In the genomic region with DNA sequence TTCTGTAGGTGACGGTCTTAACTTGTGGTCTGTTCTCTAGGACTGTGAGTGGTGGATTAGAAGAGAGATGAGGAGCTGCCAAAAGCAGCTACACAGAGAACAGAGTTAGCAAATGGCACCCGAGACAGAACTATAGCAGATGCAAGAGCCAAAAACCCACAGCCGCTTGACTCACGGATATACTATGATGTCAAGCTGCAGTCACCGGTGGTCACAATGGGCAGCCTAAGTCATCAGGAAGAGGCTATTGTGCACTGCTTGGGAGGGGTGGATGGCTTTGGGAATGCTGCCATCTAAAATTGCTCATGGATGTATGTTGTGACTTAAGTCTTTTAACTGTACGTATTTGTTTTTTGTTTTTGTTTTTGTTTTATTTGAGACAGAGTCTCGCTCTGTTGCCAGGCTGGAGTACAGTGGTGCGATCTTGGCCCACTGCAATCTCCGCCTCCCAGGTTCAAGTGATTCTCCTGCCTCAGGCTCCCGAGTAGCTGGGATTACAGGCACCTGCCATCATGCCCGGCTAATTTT, we compare ENCODE assay signal across 1 cellular context.
TF ChIP-seq lines count a peak whose summit lies in the region.

A gene (minus strand): TSS at position 192 of the 528 bp plus-strand sequence. CDS start 308 bp downstream, outside the sequence.

TF ChIP-seq in HEK293, 187 proteins besides CTCF, POLR2A, EP300 and RAD21 (continued from another document):
- TF ChIP-seq, protein P1, sequence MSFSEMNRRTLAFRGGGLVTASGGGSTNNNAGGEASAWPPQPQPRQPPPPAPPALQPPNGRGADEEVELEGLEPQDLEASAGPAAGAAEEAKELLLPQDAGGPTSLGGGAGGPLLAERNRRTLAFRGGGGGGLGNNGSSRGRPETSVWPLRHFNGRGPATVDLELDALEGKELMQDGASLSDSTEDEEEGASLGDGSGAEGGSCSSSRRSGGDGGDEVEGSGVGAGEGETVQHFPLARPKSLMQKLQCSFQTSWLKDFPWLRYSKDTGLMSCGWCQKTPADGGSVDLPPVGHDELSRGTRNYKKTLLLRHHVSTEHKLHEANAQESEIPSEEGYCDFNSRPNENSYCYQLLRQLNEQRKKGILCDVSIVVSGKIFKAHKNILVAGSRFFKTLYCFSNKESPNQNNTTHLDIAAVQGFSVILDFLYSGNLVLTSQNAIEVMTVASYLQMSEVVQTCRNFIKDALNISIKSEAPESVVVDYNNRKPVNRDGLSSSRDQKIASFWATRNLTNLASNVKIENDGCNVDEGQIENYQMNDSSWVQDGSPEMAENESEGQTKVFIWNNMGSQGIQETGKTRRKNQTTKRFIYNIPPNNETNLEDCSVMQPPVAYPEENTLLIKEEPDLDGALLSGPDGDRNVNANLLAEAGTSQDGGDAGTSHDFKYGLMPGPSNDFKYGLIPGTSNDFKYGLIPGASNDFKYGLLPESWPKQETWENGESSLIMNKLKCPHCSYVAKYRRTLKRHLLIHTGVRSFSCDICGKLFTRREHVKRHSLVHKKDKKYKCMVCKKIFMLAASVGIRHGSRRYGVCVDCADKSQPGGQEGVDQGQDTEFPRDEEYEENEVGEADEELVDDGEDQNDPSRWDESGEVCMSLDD (tag by site-specific recombination; IDR thresholded peaks at IDR 0.05): no peak
- TF ChIP-seq ZNF76 (tag by site-specific recombination; IDR thresholded peaks at IDR 0.05; ENCODE audit: borderline replicate concordance, low read depth) (no peak), ZNF473 (tag by site-specific recombination; IDR thresholded peaks at IDR 0.05) (no peak), ZNF791 (tag by site-specific recombination; IDR thresholded peaks at IDR 0.05) (no peak), ZNF416 (tag by site-specific recombination; IDR thresholded peaks at IDR 0.05) (no peak), ZFP69B (tag by site-specific recombination; IDR thresholded peaks at IDR 0.05) (no peak), ZNF2 (tag by site-specific recombination; IDR thresholded peaks at IDR 0.05) (no peak), ZNF629 (tag by site-specific recombination; IDR thresholded peaks at IDR 0.05) (peak; percentile 53; the same call in 1 of the 2 replicates)
